In the genomic region with DNA sequence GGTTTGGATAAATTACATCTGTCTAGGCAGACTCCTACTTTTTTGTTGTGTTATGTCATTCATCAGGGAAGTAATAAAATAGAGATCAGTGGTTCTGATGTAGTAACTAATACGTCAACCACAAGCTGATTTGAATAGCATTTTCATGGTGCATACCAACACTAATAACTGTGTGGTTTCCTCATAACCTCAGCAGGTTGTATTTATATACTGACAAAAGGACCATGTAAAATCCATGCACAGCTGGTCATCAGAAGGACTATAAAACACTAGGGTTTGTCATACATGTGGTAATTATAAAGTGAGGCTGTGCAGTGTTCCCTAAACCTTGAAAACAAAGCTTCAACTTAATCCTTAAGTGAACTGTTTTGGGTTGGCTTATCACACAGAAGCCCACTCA, we compare ENCODE assay signal across 16 cellular contexts.
DNase-seq lines count a peak whose midpoint lies in the region; ATAC-seq, FAIRE-seq and TF ChIP-seq lines count a peak whose summit lies in the region.
"Had no signal": no experiment of that assay in that cellular context is flagged by ENCODE, and none has a peak within 500 bp of the region (broad histone marks: within the 10 kb centered on the region; RNA-seq: fewer than 3 reads in every experiment).

No MANE protein-coding gene starts in this region.

- no peak overlapping the region for H3K4me3 ChIP-seq in mammary epithelial cell (replicated peaks in 1 of 3; ENCODE audit: insufficient read depth in 1 of 3, low read depth in 2 of 3, low read length in 3 of 3)
- H3K4me3 ChIP-seq in breast epithelium: no peak overlapping the region
- H3K4me3 ChIP-seq in OCI-LY1 (ENCODE audit: low read depth, low read length, poor library complexity, severe bottlenecking): no peak overlapping the region
- H3K4me3 ChIP-seq in fibroblast of villous mesenchyme (ENCODE audit: low read depth, low read length): no peak overlapping the region
- H3K4me3 ChIP-seq: left lung, MG63 had no signal

- no peaks in the 10 kb centered on the region for H3K79me2 ChIP-seq in mammary epithelial cell (ENCODE audit: insufficient read depth, low read length)
- H3K79me2 ChIP-seq in OCI-LY1 (ENCODE audit: insufficient read depth, low read length): no peaks in the 10 kb centered on the region

- H3K4me2 ChIP-seq in mammary epithelial cell (ENCODE audit: insufficient read depth, low read depth, low read length) (no peak overlapping the region), OCI-LY1 (ENCODE audit: low read length) (no peak overlapping the region; the same call in 1 of the 2 replicates)

- BruUV-seq in mammary epithelial cell (replicated peaks; lab: Mats Ljungman, UMichigan): no TSS peak

- peak; percentile 55 for DNase-seq in mammary epithelial cell
- no peak for DNase-seq in breast epithelium (ENCODE audit: low spot score in 2 of 2)
- peak; percentile 92 for DNase-seq in fibroblast of villous mesenchyme (ENCODE audit: low read depth)
- peak; percentile 10 for DNase-seq in urothelium cell line (ENCODE audit: low spot score)
- DNase-seq in NCI-H2171 (lab: John Stamatoyannopoulos, UW): no peak
- no peak for DNase-seq in activated T-cell treated with anti-CD3 and anti-CD28 coated beads, Interleukin-2, amount 50 U/mL, for 1 hour
- DNase-seq: activated CD8-positive, alpha-beta memory T cell treated with anti-CD3 and anti-CD28 coated beads, Interleukin-2, amount 50 U/mL, for 4 hours; head of caudate nucleus; left lung; MG63; NCI-H345; nucleus accumbens; RPMI8226 had no signal

- no peak for TF ChIP-seq CTCF in mammary epithelial cell (conservative IDR thresholded peaks at IDR 0.05 in 1 of 2, IDR thresholded peaks at IDR 0.05 in 1 of 2; ENCODE audit: extremely low read depth in 1 of 2, insufficient read depth in 1 of 2, low read depth in 1 of 2, low read length in 2 of 2)
- no peak for TF ChIP-seq CTCF in breast epithelium (IDR thresholded peaks at IDR 0.05)
- TF ChIP-seq CTCF in OCI-LY1 (IDR thresholded peaks at IDR 0.05; ENCODE audit: low read length): no peak
- no peak for TF ChIP-seq CTCF in fibroblast of villous mesenchyme (IDR thresholded peaks at IDR 0.05; ENCODE audit: insufficient read depth, low read depth, low read length)

- in situ Hi-C loops in mammary epithelial cell (cut with MboI; ENCODE audit: low sequenced_read_pairs in 2 of 2): no loop called here

- no peak for ATAC-seq in GM18502 (IDR thresholded peaks at IDR 0.05; ENCODE audit: poor library complexity, unreplicated experiment)
- ATAC-seq: left lung had no signal

- no peak for FAIRE-seq in urothelium cell line (lab: Jason Lieb, UNC)
- FAIRE-seq: G401.6 had no signal

- CTCF ChIA-PET in mammary epithelial cell (lab: Charles Lee; ENCODE audit: low non-redundant PET): interaction anchor here (0.7 kb wide), 1 partner anchor 9 kb away, joined by 4 read pairs; no protein-coding TSS in a partner anchor

- H3K9me3 ChIP-seq in mammary epithelial cell (replicated peaks; ENCODE audit: insufficient read depth, low read length) (no peaks in the 10 kb centered on the region), breast epithelium (peaks cover 5 to 11% of the 10 kb centered on the region in 2 donors), OCI-LY1 (ENCODE audit: low read length) (0 out of 2 replicates have a peak, but pooled peaks cover 3% of the 10 kb centered on the region)
- H3K9me3 ChIP-seq: MG63 had no signal

- H3K9ac ChIP-seq in mammary epithelial cell (ENCODE audit: insufficient read depth, low read length) (no peak overlapping the region), OCI-LY1 (ENCODE audit: low read length) (no peak overlapping the region)

- H3K27ac ChIP-seq in mammary epithelial cell (ENCODE audit: insufficient read depth, low read depth, low read length) (no peak overlapping the region), breast epithelium (no peak overlapping the region), OCI-LY1 (ENCODE audit: low read depth, low read length, poor library complexity, severe bottlenecking) (no peak overlapping the region)
- H3K27ac ChIP-seq: left lung had no signal

- H3K4me1 ChIP-seq in mammary epithelial cell (ENCODE audit: insufficient read depth, low read length): peaks cover 11% of the 10 kb centered on the region
- H3K4me1 ChIP-seq in breast epithelium: no peaks in the 10 kb centered on the region
- H3K4me1 ChIP-seq in OCI-LY1 (ENCODE audit: insufficient read depth, low read length, severe bottlenecking): peaks cover 19% of the 10 kb centered on the region
- H3K4me1 ChIP-seq: left lung had no signal

- no peaks in the 10 kb centered on the region for H3K27me3 ChIP-seq in mammary epithelial cell (ENCODE audit: insufficient read depth, low read length)
- H3K27me3 ChIP-seq in breast epithelium: no peaks in the 10 kb centered on the region
- no peaks in the 10 kb centered on the region for H3K27me3 ChIP-seq in OCI-LY1 (ENCODE audit: insufficient read depth, low read length)
- H3K27me3 ChIP-seq: left lung, MG63 had no signal

- no peaks in the 10 kb centered on the region for H4K20me1 ChIP-seq in mammary epithelial cell (ENCODE audit: insufficient read depth, low read length)
- H4K20me1 ChIP-seq in OCI-LY1 (ENCODE audit: insufficient read depth, low read length): no peaks in the 10 kb centered on the region

- dilution Hi-C loops in mammary epithelial cell (cut with HindIII; ENCODE audit: low sequenced_read_pairs): no loop called here

- no peaks in the 10 kb centered on the region for H3F3A ChIP-seq in OCI-LY1 (ENCODE audit: insufficient read depth, low read length)

- no peaks in the 10 kb centered on the region for H3K9me2 ChIP-seq in OCI-LY1 (ENCODE audit: low read depth, low read length)

- H2AFZ ChIP-seq in mammary epithelial cell (ENCODE audit: low read depth, low read length) (no peak overlapping the region), OCI-LY1 (ENCODE audit: low read length) (peak overlapping the region; percentile 14)

- 13% methylated on average over 1 of the region's 1 CpG for WGBS in mammary epithelial cell (ENCODE audit: low coverage, missing lambda C conversion rate)

- H3K36me3 ChIP-seq in mammary epithelial cell (ENCODE audit: insufficient read depth, low read length) (no peaks in the 10 kb centered on the region), breast epithelium (no peaks in the 10 kb centered on the region), OCI-LY1 (ENCODE audit: insufficient read depth, low read length) (no peaks in the 10 kb centered on the region)
- H3K36me3 ChIP-seq: left lung, MG63 had no signal

- intact Hi-C loops in mammary epithelial cell (cut with micrococcal nuclease) (no loop called here), breast epithelium (cut with DNase I; ENCODE audit: low total_unique reads) (no loop called here)

- no peak for TF ChIP-seq POLR2A in breast epithelium (IDR thresholded peaks at IDR 0.05)

Comparison
In these comparisons a context has a peak if more than half of its experiments do, and no peak if none do; other contexts are left out.
1. DNase-seq: peak in mammary epithelial cell (single experiment), fibroblast of villous mesenchyme (single experiment) and urothelium cell line (single experiment); none in breast epithelium (0 of 2), NCI-H2171 (single experiment) and activated T-cell treated with anti-CD3 and anti-CD28 coated beads, Interleukin-2, amount 50 U/mL, for 1 hour (single experiment).